Comparison of ENCODE assay signal across 9 cellular contexts in genomic region chr19:782195-783043, GRCh38. TPM values are rescaled to one million over a fixed set of nuclear protein-coding genes. Genes with fewer than 3 reads are reported as not detected.
DNase-seq lines count a peak whose midpoint lies in the region; ATAC-seq and TF ChIP-seq lines count a peak whose summit lies in the region.
"Had no signal": no experiment of that assay in that cellular context is flagged by ENCODE, and none has a peak within 500 bp of the region (broad histone marks: within the 10 kb centered on the region; RNA-seq: fewer than 3 reads in every experiment).

No MANE protein-coding gene starts in this region.

- DNase-seq in HS-27A (ENCODE audit: low read depth) (peak; percentile 68), caudate nucleus (lab: John Stamatoyannopoulos, UW) (no peak), islet precursor cell (peak; percentile 88), SIG-M5 treated with dmso at 0.1 percent for 504 hours (lab: John Stamatoyannopoulos, UW; ENCODE audit: unreplicated experiment) (no peak), Karpas-422 (no peak)
- DNase-seq in activated CD8-positive, alpha-beta T cell treated with anti-CD3 and anti-CD28 coated beads for 36 hours: no peak
- DNase-seq: SHP77 treated with DMSO at 0.1 percent for 48 hours had no signal

- H3K4me2 ChIP-seq in Karpas-422 (ENCODE audit: low read depth, low read length, poor library complexity, severe bottlenecking): no peak overlapping the region

- H3K27me3 ChIP-seq in subcutaneous abdominal adipose tissue (ENCODE audit: control insufficient read depth in 5 of 5, insufficient read depth in 4 of 5, low read length in 5 of 5): no peaks in the 10 kb centered on the region
- H3K27me3 ChIP-seq in Karpas-422 (ENCODE audit: low read length): no peaks in the 10 kb centered on the region

- H3K79me2 ChIP-seq in Karpas-422 (ENCODE audit: low read length): no peaks in the 10 kb centered on the region

- H3K36me3 Mint-ChIP-seq in activated CD8-positive, alpha-beta T cell treated with anti-CD3 and anti-CD28 coated beads for 36 hours (ENCODE audit: low read depth): no peaks in the 10 kb centered on the region

- peaks cover 3% of the 10 kb centered on the region for H3K27me3 Mint-ChIP-seq in activated CD8-positive, alpha-beta T cell treated with anti-CD3 and anti-CD28 coated beads for 36 hours

- no peaks in the 10 kb centered on the region for H4K20me1 ChIP-seq in Karpas-422 (ENCODE audit: insufficient read depth, low read depth, low read length)

- no peaks in the 10 kb centered on the region for H3K9me3 Mint-ChIP-seq in activated CD8-positive, alpha-beta T cell treated with anti-CD3 and anti-CD28 coated beads for 36 hours

- no peak overlapping the region for H3K27ac Mint-ChIP-seq in activated CD8-positive, alpha-beta T cell treated with anti-CD3 and anti-CD28 coated beads for 36 hours

- peak overlapping the region; percentile 30 for H3K27ac ChIP-seq in caudate nucleus (ENCODE audit: low read depth, low read length)
- H3K27ac ChIP-seq in subcutaneous abdominal adipose tissue (ENCODE audit: low read depth, low read length): peak overlapping the region; percentile 88
- no peak overlapping the region for H3K27ac ChIP-seq in Karpas-422 (ENCODE audit: low read length)

- H3K9me2 ChIP-seq in Karpas-422 (replicated peaks; ENCODE audit: insufficient read depth, low read length): no peaks in the 10 kb centered on the region

- H3K4me1 Mint-ChIP-seq in activated CD8-positive, alpha-beta T cell treated with anti-CD3 and anti-CD28 coated beads for 36 hours (ENCODE audit: low read depth): no peaks in the 10 kb centered on the region

- no peak overlapping the region for H2AFZ ChIP-seq in Karpas-422 (ENCODE audit: low read length)

- peaks cover 3 to 39% (median 24%) of the 10 kb centered on the region in 5 donors for H3K4me1 ChIP-seq in subcutaneous abdominal adipose tissue (ENCODE audit: control insufficient read depth in 5 of 5, insufficient read depth in 5 of 5, low read length in 5 of 5)
- no peaks in the 10 kb centered on the region for H3K4me1 ChIP-seq in Karpas-422 (ENCODE audit: low read length)

- POLR2A ChIA-PET in activated CD8-positive, alpha-beta T cell treated with anti-CD3 and anti-CD28 coated beads for 36 hours (lab: Charles Lee): no interaction called here

- H3K9me3 ChIP-seq in subcutaneous abdominal adipose tissue (ENCODE audit: control insufficient read depth in 5 of 5, low read length in 5 of 5) (no peaks in the 10 kb centered on the region), Karpas-422 (ENCODE audit: low read length) (no peaks in the 10 kb centered on the region)

- H3K4me3 ChIP-seq in subcutaneous abdominal adipose tissue (ENCODE audit: low read depth in 1 of 5, low read length in 5 of 5) (peak overlapping the region in 4 of 5 donors; percentile 14 to 56 (median 42)), Karpas-422 (ENCODE audit: low read length) (no peak overlapping the region)

- H3K9ac ChIP-seq in subcutaneous abdominal adipose tissue (ENCODE audit: low read length in 5 of 5) (peak overlapping the region in 3 of 5 donors; percentile 45 to 64 (median 56)), Karpas-422 (ENCODE audit: low read length) (no peak overlapping the region)

- ATAC-seq in activated CD8-positive, alpha-beta T cell treated with anti-CD3 and anti-CD28 coated beads for 36 hours: no peak
- no peak for ATAC-seq in HG03135 (IDR thresholded peaks at IDR 0.05; ENCODE audit: unreplicated experiment)

- no peaks in the 10 kb centered on the region for H3K36me3 ChIP-seq in subcutaneous abdominal adipose tissue (ENCODE audit: control insufficient read depth in 5 of 5, insufficient read depth in 5 of 5, low read length in 5 of 5)
- no peaks in the 10 kb centered on the region for H3K36me3 ChIP-seq in Karpas-422 (ENCODE audit: insufficient read depth, low read length)

- H3K4me3 Mint-ChIP-seq in activated CD8-positive, alpha-beta T cell treated with anti-CD3 and anti-CD28 coated beads for 36 hours: no peak overlapping the region

- intact Hi-C loops in activated CD8-positive, alpha-beta T cell treated with anti-CD3 and anti-CD28 coated beads for 36 hours (cut with micrococcal nuclease): no loop called here

- CTCF ChIA-PET in activated CD8-positive, alpha-beta T cell treated with anti-CD3 and anti-CD28 coated beads for 36 hours (lab: Charles Lee): no interaction called here

- no peak for TF ChIP-seq CTCF in activated CD8-positive, alpha-beta T cell treated with anti-CD3 and anti-CD28 coated beads for 36 hours (IDR thresholded peaks at IDR 0.05)

RNA-seq across cellular contexts. Expression of gene PTBP1, which starts 14.8 kb away (rescaled TPM):
- total RNA-seq in activated CD8-positive, alpha-beta T cell treated with anti-CD3 and anti-CD28 coated beads for 36 hours: 100 to 1,000 TPM; 581 to 582 TPM
- 170 and 172 TPM in 2 replicates for total RNA-seq in Karpas-422 (2014; rRNA removed; shearing (Covaris generic); ENCODE audit: low replicate concordance)

RNA-seq across cellular contexts. Expression of gene MISP, which starts 31.5 kb away (rescaled TPM):
- not detected for total RNA-seq in activated CD8-positive, alpha-beta T cell treated with anti-CD3 and anti-CD28 coated beads for 36 hours
- not detected in 2 replicates for total RNA-seq in Karpas-422 (2014; rRNA removed; shearing (Covaris generic); ENCODE audit: low replicate concordance)

RNA-seq across cellular contexts. Expression of gene PLPPR3, which starts 39.3 kb away (rescaled TPM):
- not detected for total RNA-seq in activated CD8-positive, alpha-beta T cell treated with anti-CD3 and anti-CD28 coated beads for 36 hours
- not detected in 2 replicates for total RNA-seq in Karpas-422 (2014; rRNA removed; shearing (Covaris generic); ENCODE audit: low replicate concordance)

RNA-seq across cellular contexts. Expression of gene AZU1, which starts 45.2 kb away (rescaled TPM):
- not detected for total RNA-seq in activated CD8-positive, alpha-beta T cell treated with anti-CD3 and anti-CD28 coated beads for 36 hours
- not detected in 2 replicates for total RNA-seq in Karpas-422 (2014; rRNA removed; shearing (Covaris generic); ENCODE audit: low replicate concordance)

RNA-seq across cellular contexts. Expression of gene PRTN3, which starts 58.4 kb away (rescaled TPM):
- not detected for total RNA-seq in activated CD8-positive, alpha-beta T cell treated with anti-CD3 and anti-CD28 coated beads for 36 hours
- not detected in 2 replicates for total RNA-seq in Karpas-422 (2014; rRNA removed; shearing (Covaris generic); ENCODE audit: low replicate concordance)

Comparison
In these comparisons a context has a peak if more than half of its experiments do, and no peak if none do; other contexts are left out.
1. DNase-seq: peak in HS-27A (single experiment) and islet precursor cell (single experiment); none in caudate nucleus (0 of 61), SIG-M5 treated with dmso at 0.1 percent for 504 hours (single experiment), activated CD8-positive, alpha-beta T cell treated with anti-CD3 and anti-CD28 coated beads for 36 hours (single experiment) and Karpas-422 (single experiment).